Comparison of ENCODE assay signal across 8 cellular contexts in the genomic region with DNA sequence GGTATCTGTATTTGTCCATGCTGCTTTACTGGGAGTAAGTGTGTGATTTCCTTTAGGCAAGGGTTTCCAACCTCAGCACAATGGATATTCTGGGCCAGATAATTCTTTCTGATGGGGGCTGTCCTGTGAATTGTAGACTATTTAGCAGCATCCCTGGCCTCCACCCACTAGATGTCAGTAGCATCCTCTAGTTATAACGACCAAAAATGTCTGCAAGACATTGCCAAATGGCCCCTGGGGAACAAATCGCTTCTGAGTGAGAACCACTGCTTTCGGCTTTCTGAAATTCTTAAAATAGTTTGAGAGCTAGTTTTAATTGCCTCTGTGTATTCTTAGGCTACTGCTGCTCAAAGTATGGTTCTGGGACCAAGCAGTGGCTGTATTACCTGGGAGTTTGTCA.
DNase-seq lines count a peak whose midpoint lies in the region; ATAC-seq and TF ChIP-seq lines count a peak whose summit lies in the region.

No MANE protein-coding gene starts in this region.

- H3K4me3 Mint-ChIP-seq in chondrocyte (ENCODE audit: unreplicated experiment), result no peak overlapping the region
- no peak overlapping the region for H3K4me3 Mint-ChIP-seq in natural killer cell treated with Interleukin-12 subunit alpha and Interleukin-12 subunit beta and Interleukin-15 and Interleukin-18, amount 100 ng/mL, for 72 hours

- no peaks in the 10 kb centered on the region for H3K36me3 Mint-ChIP-seq in chondrocyte (ENCODE audit: low read depth)
- no peaks in the 10 kb centered on the region for H3K36me3 Mint-ChIP-seq in natural killer cell treated with Interleukin-12 subunit alpha and Interleukin-12 subunit beta and Interleukin-15 and Interleukin-18, amount 100 ng/mL, for 72 hours

- no peak for ATAC-seq in stimulated activated naive CD8-positive, alpha-beta T cell treated with anti-CD3 and anti-CD28 coated beads, Interleukin-15, Interleukin-2, amounts not matched to agents 100 U/mL and 50 U/mL, for 24 hours
- no peak for ATAC-seq in natural killer cell treated with Interleukin-12 subunit alpha and Interleukin-12 subunit beta and Interleukin-15 and Interleukin-18, amount 100 ng/mL, for 72 hours

- peak; percentile 21 to 22 for DNase-seq in activated T-cell treated with anti-CD3 and anti-CD28 coated beads, Interleukin-2, amount 50 U/mL, for 48 hours
- DNase-seq in activated T-cell treated with anti-CD3 and anti-CD28 coated beads for 4 hours, result no peak
- DNase-seq in KBM-7, result peak; percentile 34
- no peak for DNase-seq in chondrocyte (ENCODE audit: low spot score)
- peak; percentile 9 for DNase-seq in stimulated activated naive CD8-positive, alpha-beta T cell treated with anti-CD3 and anti-CD28 coated beads, Interleukin-15, Interleukin-2, amounts not matched to agents 100 U/mL and 50 U/mL, for 24 hours
- DNase-seq in natural killer cell treated with Interleukin-12 subunit alpha and Interleukin-12 subunit beta and Interleukin-15 and Interleukin-18, amount 100 ng/mL, for 72 hours (ENCODE audit: low spot score), result no peak
- DNase-seq in NCI-H2227 treated with DMSO at 0.1 percent for 48 hours (lab: John Stamatoyannopoulos, UW), result no peak
- no peak for DNase-seq in D341Med (ENCODE audit: low spot score)

- peaks cover 45% of the 10 kb centered on the region for H3K4me1 Mint-ChIP-seq in chondrocyte (ENCODE audit: low read depth)
- no peaks in the 10 kb centered on the region for H3K4me1 Mint-ChIP-seq in natural killer cell treated with Interleukin-12 subunit alpha and Interleukin-12 subunit beta and Interleukin-15 and Interleukin-18, amount 100 ng/mL, for 72 hours (ENCODE audit: low read depth in 2 of 2)

- H3K27ac Mint-ChIP-seq in chondrocyte (ENCODE audit: unreplicated experiment), result no peak overlapping the region
- no peak overlapping the region for H3K27ac Mint-ChIP-seq in natural killer cell treated with Interleukin-12 subunit alpha and Interleukin-12 subunit beta and Interleukin-15 and Interleukin-18, amount 100 ng/mL, for 72 hours

- peak; percentile 74 for TF ChIP-seq CTCF in chondrocyte (IDR thresholded peaks at IDR 0.05)

- in situ Hi-C loops in KBM-7 (cut with MboI; ENCODE audit: low pct_unique_long_range_greater_than_20kb, low sequenced_read_pairs), result no loop called here

- H3K9me3 Mint-ChIP-seq in chondrocyte (ENCODE audit: low read depth), result peaks cover 11% of the 10 kb centered on the region
- H3K9me3 Mint-ChIP-seq in natural killer cell treated with Interleukin-12 subunit alpha and Interleukin-12 subunit beta and Interleukin-15 and Interleukin-18, amount 100 ng/mL, for 72 hours, result no peaks in the 10 kb centered on the region

- no peaks in the 10 kb centered on the region for H3K27me3 Mint-ChIP-seq in chondrocyte (ENCODE audit: low read depth)
- H3K27me3 Mint-ChIP-seq in natural killer cell treated with Interleukin-12 subunit alpha and Interleukin-12 subunit beta and Interleukin-15 and Interleukin-18, amount 100 ng/mL, for 72 hours, result peaks cover 6 to 8% of the 10 kb centered on the region in 2 donors

Comparison
In these comparisons a context has a peak if more than half of its experiments do, and no peak if none do; other contexts are left out.
1. DNase-seq: peak in activated T-cell treated with anti-CD3 and anti-CD28 coated beads, Interleukin-2, amount 50 U/mL, for 48 hours (2 of 2), KBM-7 (single experiment) and stimulated activated naive CD8-positive, alpha-beta T cell treated with anti-CD3 and anti-CD28 coated beads, Interleukin-15, Interleukin-2, amounts not matched to agents 100 U/mL and 50 U/mL, for 24 hours (single experiment); none in activated T-cell treated with anti-CD3 and anti-CD28 coated beads for 4 hours (single experiment), chondrocyte (single experiment), natural killer cell treated with Interleukin-12 subunit alpha and Interleukin-12 subunit beta and Interleukin-15 and Interleukin-18, amount 100 ng/mL, for 72 hours (single experiment), NCI-H2227 treated with DMSO at 0.1 percent for 48 hours (single experiment) and D341Med (single experiment).